Comparison of ENCODE assay signal across 8 cellular contexts in the genomic region with DNA sequence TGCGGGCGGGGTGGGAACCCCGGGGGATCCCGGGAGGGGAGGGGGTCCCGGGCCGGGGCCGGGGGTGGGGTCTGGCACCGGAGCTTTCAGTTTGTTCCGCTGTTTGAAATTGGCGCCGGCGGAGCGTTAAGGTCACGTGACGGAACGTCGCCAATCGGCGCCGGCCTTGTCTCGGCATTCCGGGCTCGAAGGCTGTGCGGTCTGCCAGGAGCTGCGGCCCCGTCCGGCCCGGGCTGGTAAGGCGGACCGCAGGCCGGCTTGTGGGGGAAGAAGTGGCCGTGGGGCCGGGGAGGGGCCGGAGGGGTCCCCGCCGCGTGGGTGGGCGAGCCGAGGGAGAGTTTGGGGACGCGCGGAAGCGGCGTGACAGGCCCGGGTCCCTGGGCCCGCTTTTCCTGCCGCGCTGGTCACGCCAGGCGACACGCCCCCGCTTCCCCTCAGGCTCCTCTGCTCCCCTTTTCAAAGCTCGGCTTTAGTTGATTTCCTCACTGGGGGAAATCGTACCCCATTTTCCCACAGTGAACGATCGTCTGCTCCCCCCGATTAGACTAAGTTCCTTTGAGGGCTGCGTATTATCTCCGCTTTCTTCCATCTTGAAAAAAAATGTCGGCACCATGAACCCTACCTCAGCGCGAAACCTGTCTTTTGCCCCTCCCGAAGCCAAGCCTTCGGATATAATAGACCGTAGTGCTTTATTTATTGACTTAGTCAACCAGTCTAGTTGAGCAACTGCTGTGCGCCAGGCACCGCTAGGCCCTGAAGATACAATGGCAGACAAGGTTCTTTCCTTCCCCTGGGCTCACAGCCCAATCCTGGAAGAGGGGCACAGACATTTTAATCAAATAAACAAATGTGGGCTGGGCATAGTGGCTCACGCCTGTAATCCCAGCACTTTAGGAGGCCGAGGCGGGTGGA. TPM values are rescaled to one million over a fixed set of nuclear protein-coding genes. Genes with fewer than 3 reads are reported as not detected.
A peak's percentile ranks its signal among the peaks of the same experiment; 100 is the strongest.
DNase-seq lines count a peak whose midpoint lies in the region; ATAC-seq and TF ChIP-seq lines count a peak whose summit lies in the region.

A gene with protein sequence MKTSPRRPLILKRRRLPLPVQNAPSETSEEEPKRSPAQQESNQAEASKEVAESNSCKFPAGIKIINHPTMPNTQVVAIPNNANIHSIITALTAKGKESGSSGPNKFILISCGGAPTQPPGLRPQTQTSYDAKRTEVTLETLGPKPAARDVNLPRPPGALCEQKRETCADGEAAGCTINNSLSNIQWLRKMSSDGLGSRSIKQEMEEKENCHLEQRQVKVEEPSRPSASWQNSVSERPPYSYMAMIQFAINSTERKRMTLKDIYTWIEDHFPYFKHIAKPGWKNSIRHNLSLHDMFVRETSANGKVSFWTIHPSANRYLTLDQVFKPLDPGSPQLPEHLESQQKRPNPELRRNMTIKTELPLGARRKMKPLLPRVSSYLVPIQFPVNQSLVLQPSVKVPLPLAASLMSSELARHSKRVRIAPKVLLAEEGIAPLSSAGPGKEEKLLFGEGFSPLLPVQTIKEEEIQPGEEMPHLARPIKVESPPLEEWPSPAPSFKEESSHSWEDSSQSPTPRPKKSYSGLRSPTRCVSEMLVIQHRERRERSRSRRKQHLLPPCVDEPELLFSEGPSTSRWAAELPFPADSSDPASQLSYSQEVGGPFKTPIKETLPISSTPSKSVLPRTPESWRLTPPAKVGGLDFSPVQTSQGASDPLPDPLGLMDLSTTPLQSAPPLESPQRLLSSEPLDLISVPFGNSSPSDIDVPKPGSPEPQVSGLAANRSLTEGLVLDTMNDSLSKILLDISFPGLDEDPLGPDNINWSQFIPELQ (minus strand): TSS at position 128 of the 912 bp plus-strand sequence. CDS start 2,696 bp downstream, outside the sequence.
A gene with protein sequence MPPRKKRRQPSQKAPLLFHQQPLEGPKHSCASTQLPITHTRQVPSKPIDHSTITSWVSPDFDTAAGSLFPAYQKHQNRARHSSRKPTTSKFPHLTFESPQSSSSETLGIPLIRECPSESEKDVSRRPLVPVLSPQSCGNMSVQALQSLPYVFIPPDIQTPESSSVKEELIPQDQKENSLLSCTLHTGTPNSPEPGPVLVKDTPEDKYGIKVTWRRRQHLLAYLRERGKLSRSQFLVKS (plus strand): TSS at position 177 of the 912 bp plus-strand sequence. CDS start 8,144 bp downstream, outside the sequence.

- H3K36me3 Mint-ChIP-seq in activated T-helper 2 cell treated with anti-CD3 and anti-CD28 coated beads, Interferon-gamma antibody, Interleukin-2, Interleukin-4, amounts not matched to agents 10 μg/mL and 5 μg/mL and 100 μg/mL, durations not matched to agents 14 hours and 24 hours and 36 hours (ENCODE audit: low read depth): peaks cover 54% of the 10 kb centered on the region
- H3K36me3 Mint-ChIP-seq in natural killer cell treated with Interleukin-12 subunit alpha and Interleukin-12 subunit beta and Interleukin-15 and Interleukin-18, amount 100 ng/mL, for 72 hours: peaks cover 16% of the 10 kb centered on the region

- H3K27ac Mint-ChIP-seq in activated T-helper 2 cell treated with anti-CD3 and anti-CD28 coated beads, Interferon-gamma antibody, Interleukin-2, Interleukin-4, amounts not matched to agents 10 μg/mL and 5 μg/mL and 100 μg/mL, durations not matched to agents 14 hours and 24 hours and 36 hours: peak within 1 kb of the TSS; percentile 98
- peak within 1 kb of the TSS; percentile 72 to 81 for H3K27ac Mint-ChIP-seq in natural killer cell treated with Interleukin-12 subunit alpha and Interleukin-12 subunit beta and Interleukin-15 and Interleukin-18, amount 100 ng/mL, for 72 hours

- H3K36me3 ChIP-seq in DND-41 (ENCODE audit: insufficient read depth, low read length): peaks cover 56% of the 10 kb centered on the region
- no peaks in the 10 kb centered on the region for H3K36me3 ChIP-seq in GM23248 (ENCODE audit: low read depth)

- H3K4me3 ChIP-seq in DND-41 (ENCODE audit: low read depth in 1 of 2, low read length in 2 of 2) (peak within 1 kb of the TSS; percentile 36 to 87), GM23248 (peak within 1 kb of the TSS; percentile 82)

- H3K4me3 Mint-ChIP-seq in activated T-helper 2 cell treated with anti-CD3 and anti-CD28 coated beads, Interferon-gamma antibody, Interleukin-2, Interleukin-4, amounts not matched to agents 10 μg/mL and 5 μg/mL and 100 μg/mL, durations not matched to agents 14 hours and 24 hours and 36 hours (ENCODE audit: low read depth): peak within 1 kb of the TSS; percentile 95
- H3K4me3 Mint-ChIP-seq in natural killer cell treated with Interleukin-12 subunit alpha and Interleukin-12 subunit beta and Interleukin-15 and Interleukin-18, amount 100 ng/mL, for 72 hours: peak within 1 kb of the TSS; percentile 94

- no peak for TF ChIP-seq CTCF in DND-41 (IDR thresholded peaks at IDR 0.05; ENCODE audit: borderline replicate concordance, extremely low read depth, low read length, poor library complexity, severe bottlenecking)
- no peak for TF ChIP-seq CTCF in RWPE1 (conservative IDR thresholded peaks at IDR 0.05; ENCODE audit: low read depth)

- WGBS in GM23248 (ENCODE audit: low coverage in 1 of 2, low lambda C conversion rate in 2 of 2, missing lambda C conversion rate in 2 of 2), 2 experiments: 1 to 2% methylated on average over 27 to 70 of the region's 70 CpGs

- H4K20me1 ChIP-seq in DND-41 (ENCODE audit: insufficient read depth, low read length): peaks cover 39% of the 10 kb centered on the region
- no peaks in the 10 kb centered on the region for H4K20me1 ChIP-seq in GM23248 (ENCODE audit: insufficient read depth)

- H3K27me3 Mint-ChIP-seq in activated T-helper 2 cell treated with anti-CD3 and anti-CD28 coated beads, Interferon-gamma antibody, Interleukin-2, Interleukin-4, amounts not matched to agents 10 μg/mL and 5 μg/mL and 100 μg/mL, durations not matched to agents 14 hours and 24 hours and 36 hours (ENCODE audit: low read depth): no peaks in the 10 kb centered on the region
- H3K27me3 Mint-ChIP-seq in natural killer cell treated with Interleukin-12 subunit alpha and Interleukin-12 subunit beta and Interleukin-15 and Interleukin-18, amount 100 ng/mL, for 72 hours: no peaks in the 10 kb centered on the region

- CTCF ChIA-PET in RWPE1 (lab: Yijun Ruan, JAX): interaction anchor here (0.6 kb wide), 2 partner anchors 82 to 268 kb away, joined by 3 to 4 read pairs; no protein-coding TSS in a partner anchor

- in situ Hi-C loops in GM23248 (cut with MboI): no loop called here

- H3K27me3 ChIP-seq in DND-41 (ENCODE audit: insufficient read depth, low read length, poor library complexity): no peaks in the 10 kb centered on the region
- H3K27me3 ChIP-seq in GM23248 (replicated peaks; ENCODE audit: insufficient read depth): no peaks in the 10 kb centered on the region

- peak within 1 kb of the TSS; percentile 80 for H2AFZ ChIP-seq in DND-41 (ENCODE audit: low read depth, low read length)
- peak within 1 kb of the TSS; percentile 94 for H2AFZ ChIP-seq in GM23248

- H3K4me1 ChIP-seq in DND-41 (ENCODE audit: insufficient read depth, low read length) (peaks cover 59% of the 10 kb centered on the region), GM23248 (ENCODE audit: insufficient read depth) (peaks cover 16% of the 10 kb centered on the region)

- H3K4me2 ChIP-seq in DND-41 (ENCODE audit: insufficient read depth, low read length) (peak within 1 kb of the TSS; percentile 88), GM23248 (ENCODE audit: unreplicated experiment) (peak within 1 kb of the TSS; percentile 81)

- no peaks in the 10 kb centered on the region for H3K9me3 Mint-ChIP-seq in activated T-helper 2 cell treated with anti-CD3 and anti-CD28 coated beads, Interferon-gamma antibody, Interleukin-2, Interleukin-4, amounts not matched to agents 10 μg/mL and 5 μg/mL and 100 μg/mL, durations not matched to agents 14 hours and 24 hours and 36 hours
- H3K9me3 Mint-ChIP-seq in natural killer cell treated with Interleukin-12 subunit alpha and Interleukin-12 subunit beta and Interleukin-15 and Interleukin-18, amount 100 ng/mL, for 72 hours: no peaks in the 10 kb centered on the region

- intact Hi-C loops in activated T-helper 2 cell treated with anti-CD3 and anti-CD28 coated beads, Interferon-gamma antibody, Interleukin-2, Interleukin-4, amounts not matched to agents 10 μg/mL and 5 μg/mL and 100 μg/mL, durations not matched to agents 14 hours and 24 hours and 36 hours (cut with micrococcal nuclease): loop anchor here (1.0 to 10.0 kb wide), 3 partner anchors 13 to 183 kb away; a partner anchor contains a TSS

- DNase-seq in DND-41 (peak; percentile 90), GM23248 (peak; percentile 98), LHCN-M2 (ENCODE audit: low read depth) (peak; percentile 88), RWPE1 (ENCODE audit: low spot score) (peak; percentile 93), fibroblast of peridontal ligament (ENCODE audit: extremely low read depth) (peak; percentile 86)
- DNase-seq in activated T-helper 2 cell treated with anti-CD3 and anti-CD28 coated beads, Interferon-gamma antibody, Interleukin-2, Interleukin-4, amounts not matched to agents 10 μg/mL and 5 μg/mL and 100 μg/mL, durations not matched to agents 14 hours and 24 hours and 36 hours (ENCODE audit: low spot score): peak; percentile 87
- peak; percentile 87 for DNase-seq in natural killer cell treated with Interleukin-12 subunit alpha and Interleukin-12 subunit beta and Interleukin-15 and Interleukin-18, amount 100 ng/mL, for 72 hours (ENCODE audit: low spot score)
- DNase-seq in stimulated activated naive CD4-positive, alpha-beta T cell treated with Interleukin-2 at 50 U/mL for 16 hours (lab: John Stamatoyannopoulos, UW): peak; percentile 79

- POLR2A ChIA-PET in RWPE1 (lab: Yijun Ruan, JAX; ENCODE audit: low non-redundant PET): no interaction called here

- peaks cover 34% of the 10 kb centered on the region for H3K4me1 Mint-ChIP-seq in activated T-helper 2 cell treated with anti-CD3 and anti-CD28 coated beads, Interferon-gamma antibody, Interleukin-2, Interleukin-4, amounts not matched to agents 10 μg/mL and 5 μg/mL and 100 μg/mL, durations not matched to agents 14 hours and 24 hours and 36 hours (ENCODE audit: low read depth)
- H3K4me1 Mint-ChIP-seq in natural killer cell treated with Interleukin-12 subunit alpha and Interleukin-12 subunit beta and Interleukin-15 and Interleukin-18, amount 100 ng/mL, for 72 hours (ENCODE audit: low read depth in 2 of 2): peaks cover 23 to 26% of the 10 kb centered on the region in 2 donors

- H3K27ac ChIP-seq in DND-41 (ENCODE audit: low read length) (peak within 1 kb of the TSS; percentile 89), GM23248 (peak within 1 kb of the TSS; percentile 88), RWPE1 (peak within 1 kb of the TSS; percentile 82)

- H3K9me2 ChIP-seq in GM23248 (ENCODE audit: insufficient read depth): no peaks in the 10 kb centered on the region

- H3K9ac ChIP-seq in DND-41 (ENCODE audit: low read depth, low read length) (peak within 1 kb of the TSS; percentile 99), GM23248 (peak within 1 kb of the TSS; percentile 92)

- peak; percentile 83 for ATAC-seq in DND-41 (ENCODE audit: insufficient read depth, low read depth)
- peak; percentile 90 to 94 for ATAC-seq in natural killer cell treated with Interleukin-12 subunit alpha and Interleukin-12 subunit beta and Interleukin-15 and Interleukin-18, amount 100 ng/mL, for 72 hours

- H3K9me3 ChIP-seq in DND-41 (ENCODE audit: insufficient read depth, low read length, severe bottlenecking) (no peaks in the 10 kb centered on the region), GM23248 (ENCODE audit: low read depth) (no peaks in the 10 kb centered on the region)

- H3K79me2 ChIP-seq in DND-41 (ENCODE audit: insufficient read depth, low read length) (peaks cover 100% of the 10 kb centered on the region), GM23248 (ENCODE audit: insufficient read depth) (peaks cover 88% of the 10 kb centered on the region)

- H3F3A ChIP-seq in GM23248 (ENCODE audit: insufficient read depth): peaks cover 10% of the 10 kb centered on the region

RNA-seq across cellular contexts. Expression of the first gene that starts in this region (rescaled TPM):
- 12.4 and 23.9 TPM in 2 replicates for total RNA-seq in GM23248 (2014; rRNA removed; shearing (Covaris generic))
- polyA plus RNA-seq in GM23248 (2016; fragmentation: Nextera tagmentation; extraction: Ambion mirVana): 15.4 TPM in 2 replicates
- 63.0 and 81.3 TPM in 2 replicates for total RNA-seq in LHCN-M2 (2014; rRNA removed)
- polyA plus RNA-seq in LHCN-M2 (2012): 65.6 TPM
- total RNA-seq in activated T-helper 2 cell treated with anti-CD3 and anti-CD28 coated beads, Interferon-gamma antibody, Interleukin-2, Interleukin-4, amounts not matched to agents 10 μg/mL and 5 μg/mL and 100 μg/mL, durations not matched to agents 14 hours and 24 hours and 36 hours: 74.8 and 79.3 TPM in 2 replicates
- 100 to 1,000 TPM in 1 of 2 donors, 10 to 100 TPM in 1; 48.9 to 155 TPM for total RNA-seq in natural killer cell treated with Interleukin-12 subunit alpha and Interleukin-12 subunit beta and Interleukin-15 and Interleukin-18, amount 100 ng/mL, for 72 hours

RNA-seq across cellular contexts. Expression of the second gene that starts in this region (rescaled TPM):
- total RNA-seq in GM23248 (2014; rRNA removed; shearing (Covaris generic)): 27.6 and 35.3 TPM in 2 replicates
- 38.4 and 40.3 TPM in 2 replicates for polyA plus RNA-seq in GM23248 (2016; fragmentation: Nextera tagmentation; extraction: Ambion mirVana)
- total RNA-seq in LHCN-M2 (2014; rRNA removed): 58.9 and 62.7 TPM in 2 replicates
- 29.9 TPM for polyA plus RNA-seq in LHCN-M2 (2012)
- total RNA-seq in activated T-helper 2 cell treated with anti-CD3 and anti-CD28 coated beads, Interferon-gamma antibody, Interleukin-2, Interleukin-4, amounts not matched to agents 10 μg/mL and 5 μg/mL and 100 μg/mL, durations not matched to agents 14 hours and 24 hours and 36 hours: 46.5 and 51.1 TPM in 2 replicates
- 10 to 100 TPM; 20.5 to 23.5 TPM for total RNA-seq in natural killer cell treated with Interleukin-12 subunit alpha and Interleukin-12 subunit beta and Interleukin-15 and Interleukin-18, amount 100 ng/mL, for 72 hours

Comparison
In these comparisons a context has a peak if more than half of its experiments do, and no peak if none do; other contexts are left out.
1. Peak in every context shown above with its lines: DNase-seq, ATAC-seq, H3K4me3 ChIP-seq and H3K27ac ChIP-seq.